Comparison of ENCODE assay signal across 8 cellular contexts in the genomic region with DNA sequence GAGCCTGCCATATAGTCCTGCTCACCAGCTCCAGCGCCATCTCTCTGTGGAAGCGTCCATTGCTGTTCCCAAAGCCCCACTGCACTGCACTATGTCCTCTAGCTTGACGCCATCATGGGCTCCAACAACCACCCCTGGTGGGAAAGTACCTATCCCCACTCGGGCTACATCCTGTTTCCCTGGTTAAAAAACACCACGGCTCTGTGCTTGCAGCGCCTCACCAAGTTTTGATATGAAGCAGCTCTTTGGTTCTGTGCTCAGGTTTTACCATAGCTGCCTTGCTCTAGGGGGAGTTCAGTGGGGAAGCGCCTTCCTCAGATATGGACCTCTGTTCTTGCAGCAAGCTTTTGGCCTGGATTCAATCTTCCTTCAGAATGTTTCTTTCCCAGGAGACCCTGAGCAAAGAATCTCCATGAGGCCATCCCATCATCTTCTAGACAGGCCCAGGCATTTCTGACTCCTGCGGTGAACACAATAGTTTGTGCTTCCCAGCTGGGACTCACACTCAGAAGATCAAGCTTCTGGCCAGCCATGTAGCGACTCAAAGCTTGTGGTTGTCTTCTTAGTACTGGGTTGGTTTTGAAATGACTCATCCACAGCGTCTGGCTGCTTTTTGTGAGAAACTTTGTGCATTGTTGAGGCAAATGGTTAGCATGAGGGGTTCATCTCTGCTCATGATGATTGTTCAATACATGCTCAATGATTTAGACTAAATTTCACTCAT. TPM values are rescaled to one million over a fixed set of nuclear protein-coding genes. Genes with fewer than 3 reads are reported as not detected.
A peak's percentile ranks its signal among the peaks of the same experiment; 100 is the strongest.
DNase-seq lines count a peak whose midpoint lies in the region; ATAC-seq and TF ChIP-seq lines count a peak whose summit lies in the region.

No MANE protein-coding gene starts in this region.

- ATAC-seq in HG02610 (IDR thresholded peaks at IDR 0.05; ENCODE audit: unreplicated experiment) (peak; percentile 84), right cardiac atrium (no peak)
- ATAC-seq in central memory CD8-positive, alpha-beta T cell (replicated peaks; ENCODE audit: extremely low read depth, poor library complexity, severe bottlenecking) = peak; percentile 93

- H3K27me3 Mint-ChIP-seq in central memory CD8-positive, alpha-beta T cell = no peaks in the 10 kb centered on the region

- peaks cover 24% of the 10 kb centered on the region for H3K4me1 Mint-ChIP-seq in central memory CD8-positive, alpha-beta T cell

- H3K4me3 Mint-ChIP-seq in central memory CD8-positive, alpha-beta T cell = peak overlapping the region; percentile 48

- H3K9me3 ChIP-seq in right cardiac atrium (ENCODE audit: control insufficient read depth, low read length) = no peaks in the 10 kb centered on the region

- no peaks in the 10 kb centered on the region for H3K4me1 ChIP-seq in right cardiac atrium (ENCODE audit: control insufficient read depth, insufficient read depth, low read length)

- H3K4me3 ChIP-seq in GM12875 (ENCODE audit: low read depth, low read length) (peak overlapping the region; percentile 18), right cardiac atrium (ENCODE audit: low read length) (no peak overlapping the region)

- WGBS in right cardiac atrium = 82% methylated on average over 10 of the region's 10 CpGs

- no peak overlapping the region for H3K27ac ChIP-seq in right cardiac atrium (ENCODE audit: low read length)

- H3K9me3 Mint-ChIP-seq in central memory CD8-positive, alpha-beta T cell = no peaks in the 10 kb centered on the region

- peak; percentile 32; the same call in 1 of the 2 replicates for TF ChIP-seq CTCF in GM12875 (IDR thresholded peaks at IDR 0.05; ENCODE audit: borderline replicate concordance, insufficient read depth, low read depth, low read length)

- intact Hi-C loops in right cardiac atrium (cut with DNase I) = no loop called here

- peak; percentile 33 for DNase-seq in T-helper 9 cell
- peak; percentile 25 to 56 for DNase-seq in central memory CD8-positive, alpha-beta T cell (ENCODE audit: low spot score in 2 of 2)
- DNase-seq in stimulated activated CD8-positive, alpha-beta memory T cell treated with anti-CD3 and anti-CD28 coated beads, Interleukin-7, amount 100 ng/mL, for 4 hours (ENCODE audit: low read depth in 2 of 2) = peak; percentile 37 to 44
- no peak for DNase-seq in HuH-7 (ENCODE audit: low spot score)
- no peak for DNase-seq in NCI-H1930 (lab: John Stamatoyannopoulos, UW)
- no peak for DNase-seq in right cardiac atrium

- H3K27ac Mint-ChIP-seq in central memory CD8-positive, alpha-beta T cell (ENCODE audit: low read depth) = peak overlapping the region; percentile 88

- H3K27me3 ChIP-seq in right cardiac atrium (ENCODE audit: control insufficient read depth, insufficient read depth) = no peaks in the 10 kb centered on the region

- peaks cover 3% of the 10 kb centered on the region for H3K36me3 Mint-ChIP-seq in central memory CD8-positive, alpha-beta T cell (ENCODE audit: insufficient read depth)

RNA-seq across cellular contexts. Expression of gene DYNLRB2, which starts 39.5 kb away (rescaled TPM):
- total RNA-seq in right cardiac atrium = 1 to 10 TPM in 1 of 4 donors, under 1 TPM in 1, not detected in 2; 0.56 to 1.0 TPM
- polyA plus RNA-seq in right cardiac atrium = not detected

Comparison
In these comparisons a context has a peak if more than half of its experiments do, and no peak if none do; other contexts are left out.
1. ATAC-seq: peak in HG02610 (single experiment) and central memory CD8-positive, alpha-beta T cell (single experiment); none in right cardiac atrium (0 of 2).
2. DNase-seq: peak in T-helper 9 cell (single experiment), central memory CD8-positive, alpha-beta T cell (2 of 2) and stimulated activated CD8-positive, alpha-beta memory T cell treated with anti-CD3 and anti-CD28 coated beads, Interleukin-7, amount 100 ng/mL, for 4 hours (2 of 2); none in HuH-7 (single experiment), NCI-H1930 (0 of 2) and right cardiac atrium (0 of 3).